Comparison of ENCODE assay signal across 21 cellular contexts in the genomic region with DNA sequence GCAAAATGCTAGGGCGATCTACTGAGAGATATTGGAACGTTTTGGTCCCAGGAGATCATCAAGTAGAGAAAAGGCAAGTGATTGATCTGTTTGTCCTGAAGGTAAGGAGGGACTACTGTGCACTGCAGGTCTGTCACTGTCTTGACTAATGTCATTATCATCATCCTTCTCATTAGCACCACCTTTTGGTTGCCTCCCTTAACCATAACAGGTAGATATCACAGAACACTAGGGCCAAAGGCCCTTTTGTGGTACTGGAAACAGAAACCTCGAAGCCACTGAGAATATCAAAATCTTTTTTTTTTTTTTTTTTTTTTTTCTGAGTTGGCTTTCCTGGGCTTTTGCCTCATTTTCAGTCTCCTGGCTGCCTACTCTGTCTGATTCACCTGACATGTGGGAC.
DNase-seq lines count a peak whose midpoint lies in the region; ATAC-seq, FAIRE-seq and TF ChIP-seq lines count a peak whose summit lies in the region.
"Had no signal": no experiment of that assay in that cellular context is flagged by ENCODE, and none has a peak within 500 bp of the region (broad histone marks: within the 10 kb centered on the region; RNA-seq: fewer than 3 reads in every experiment).

No MANE protein-coding gene starts in this region.

- H3K9me3 ChIP-seq in small intestine (ENCODE audit: control insufficient read depth, low read depth) (no peaks in the 10 kb centered on the region), right lobe of liver (no peaks in the 10 kb centered on the region)
- H3K9me3 ChIP-seq: tibial nerve had no signal

- peaks cover 0 to 2% of the 10 kb centered on the region in 2 donors for H3K27me3 ChIP-seq in small intestine (ENCODE audit: control insufficient read depth in 2 of 2, insufficient read depth in 2 of 2, low read length in 2 of 2)
- no peaks in the 10 kb centered on the region for H3K27me3 ChIP-seq in right lobe of liver
- H3K27me3 ChIP-seq: hepatocyte, tibial nerve had no signal

- TF ChIP-seq POLR2A in right lobe of liver (IDR thresholded peaks at IDR 0.05) = no peak

- 55 to 74% (median 64%) methylated on average over 3 of the region's 3 CpGs for WGBS in small intestine, 3 donors
- 56% methylated on average over 3 of the region's 3 CpGs for WGBS in right lobe of liver (ENCODE audit: insufficient coverage, low coverage, low lambda C conversion rate, missing lambda C conversion rate)

- DNase-seq in small intestine = peak; percentile 32
- no peak for DNase-seq in right lobe of liver
- no peak for DNase-seq in NCI-H1930 (lab: John Stamatoyannopoulos, UW)
- DNase-seq: activated CD4-positive, alpha-beta T cell treated with anti-CD3 and anti-CD28 coated beads, Interleukin-2, amount 50 U/mL, for 4 hours; activated CD8-positive, alpha-beta memory T cell treated with anti-CD3 and anti-CD28 coated beads, Interleukin-2, amount 50 U/mL, for 48 hours; AML-193; CD8-positive, alpha-beta memory T cell; DMS79 treated with DMSO at 0.1 percent for 48 hours; immature natural killer cell; naive thymus-derived CD4-positive, alpha-beta T cell; NCI-H1417; NCI-H510A; right cardiac atrium; T-helper 9 cell had no signal

- no peak for TF ChIP-seq CTCF in right lobe of liver (IDR thresholded peaks at IDR 0.05)

- H3K4me1 ChIP-seq in small intestine (ENCODE audit: control insufficient read depth in 2 of 2, insufficient read depth in 1 of 2, low read depth in 1 of 2, low read length in 1 of 2) (peaks cover 6 to 8% of the 10 kb centered on the region in 2 donors), right lobe of liver (peaks cover 0 to 9% (median 0%) of the 10 kb centered on the region in 4 donors)
- H3K4me1 ChIP-seq: tibial nerve had no signal

- ATAC-seq in GM18858 (IDR thresholded peaks at IDR 0.05; ENCODE audit: unreplicated experiment) (peak; percentile 39), GM21515 (IDR thresholded peaks at IDR 0.05; ENCODE audit: unreplicated experiment) (peak; percentile 63), HG03469 (IDR thresholded peaks at IDR 0.05; ENCODE audit: unreplicated experiment) (peak; percentile 60), right lobe of liver (no peak), HG02981 (IDR thresholded peaks at IDR 0.05; ENCODE audit: unreplicated experiment) (no peak)
- ATAC-seq: left lobe of liver; naive thymus-derived CD4-positive, alpha-beta T cell had no signal

- H3K27ac ChIP-seq in small intestine (ENCODE audit: low read depth in 1 of 2, low read length in 1 of 2) = no peak overlapping the region
- no peak overlapping the region for H3K27ac ChIP-seq in right lobe of liver
- H3K27ac ChIP-seq: hepatocyte, tibial nerve had no signal

- intact Hi-C loops in right lobe of liver (cut with DNase I) = no loop called here

- H3K4me3 ChIP-seq in small intestine (ENCODE audit: low read depth in 1 of 2, low read length in 2 of 2) = no peak overlapping the region
- H3K4me3 ChIP-seq in right lobe of liver = no peak overlapping the region
- H3K4me3 ChIP-seq: hepatocyte, tibial nerve had no signal

- H3K36me3 ChIP-seq in small intestine (ENCODE audit: control insufficient read depth in 2 of 2, insufficient read depth in 2 of 2, low read length in 2 of 2) = no peaks in the 10 kb centered on the region
- H3K36me3 ChIP-seq in right lobe of liver = no peaks in the 10 kb centered on the region
- H3K36me3 ChIP-seq: tibial nerve had no signal

- no peak for FAIRE-seq in small intestine (lab: Jason Lieb, UNC)

Comparison
In these comparisons a context has a peak if more than half of its experiments do, and no peak if none do; other contexts are left out.
1. ATAC-seq: peak in GM18858 (single experiment), GM21515 (single experiment) and HG03469 (single experiment); none in right lobe of liver (0 of 4) and HG02981 (single experiment).